Comparison of ENCODE assay signal across 8 cellular contexts in genomic region chr18:9913526-9914333, GRCh38. TPM values are rescaled to one million over a fixed set of nuclear protein-coding genes. Genes with fewer than 3 reads are reported as not detected.
DNase-seq lines count a peak whose midpoint lies in the region; ATAC-seq lines count a peak whose summit lies in the region.

A gene with protein sequence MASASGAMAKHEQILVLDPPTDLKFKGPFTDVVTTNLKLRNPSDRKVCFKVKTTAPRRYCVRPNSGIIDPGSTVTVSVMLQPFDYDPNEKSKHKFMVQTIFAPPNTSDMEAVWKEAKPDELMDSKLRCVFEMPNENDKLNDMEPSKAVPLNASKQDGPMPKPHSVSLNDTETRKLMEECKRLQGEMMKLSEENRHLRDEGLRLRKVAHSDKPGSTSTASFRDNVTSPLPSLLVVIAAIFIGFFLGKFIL (plus strand): TSS chr18:9914016. CDS start chr18:9914257, 241 bp downstream.

- peak; percentile 99 for DNase-seq in CD1c-positive myeloid dendritic cell (ENCODE audit: extremely low spot score)
- peak; percentile 93 for DNase-seq in NCI-H748 treated with DMSO at 0.1 percent for 48 hours (lab: John Stamatoyannopoulos, UW)
- peak; percentile 85 to 86 for DNase-seq in activated CD4-positive, alpha-beta T cell treated with anti-CD3 and anti-CD28 coated beads, Interleukin-2, amount 50 U/mL, for 24 hours (ENCODE audit: low read depth in 1 of 2, low spot score in 1 of 2)
- DNase-seq in dedifferentiated amniotic fluid mesenchymal stem cell (ENCODE audit: extremely low spot score): peak; percentile 91
- DNase-seq in left lobe of liver (ENCODE audit: low spot score): peak; percentile 96
- DNase-seq in stimulated activated CD4-positive, alpha-beta T cell treated with anti-CD3 and anti-CD28 coated beads, Interleukin-2, amount 100 ng/mL, for 24 hours: peak; percentile 90 to 93

- ATAC-seq in GM19397 (IDR thresholded peaks at IDR 0.05; ENCODE audit: unreplicated experiment): peak; percentile 82
- peak; percentile 71 for ATAC-seq in HG03565 (IDR thresholded peaks at IDR 0.05; ENCODE audit: unreplicated experiment)
- peak; percentile 89 for ATAC-seq in left lobe of liver

RNA-seq across cellular contexts. Expression of the gene that starts here (rescaled TPM):
- 72.4 TPM for total RNA-seq in left lobe of liver

Comparison
In these comparisons a context has a peak if more than half of its experiments do, and no peak if none do; other contexts are left out.
1. Peak in every context shown above with its lines: DNase-seq and ATAC-seq.